8 cellular contexts compared by ENCODE assay signal in genomic region chrX:47030339-47030738, GRCh38. TPM values are rescaled to one million over a fixed set of nuclear protein-coding genes. Genes with fewer than 3 reads are reported as not detected.
DNase-seq lines count a peak whose midpoint lies in the region; ATAC-seq lines count a peak whose summit lies in the region.

No MANE protein-coding gene starts in this region.

- H3K4me3 Mint-ChIP-seq in activated CD4-positive, alpha-beta memory T cell treated with anti-CD3 and anti-CD28 coated beads, Interleukin-2, amount 10 ng/mL, durations not matched to agents 7 days and 5 days: no peak overlapping the region

- no peaks in the 10 kb centered on the region for H3K9me3 Mint-ChIP-seq in activated CD4-positive, alpha-beta memory T cell treated with anti-CD3 and anti-CD28 coated beads, Interleukin-2, amount 10 ng/mL, durations not matched to agents 7 days and 5 days

- in situ Hi-C loops in KBM-7 (cut with MboI; ENCODE audit: low pct_unique_long_range_greater_than_20kb, low sequenced_read_pairs): no loop called here

- POLR2A ChIA-PET in activated CD4-positive, alpha-beta memory T cell treated with anti-CD3 and anti-CD28 coated beads, Interleukin-2, amount 10 ng/mL, durations not matched to agents 7 days and 5 days (lab: Charles Lee): interaction anchor here (0.7 kb wide), 1 partner anchor 738 kb away, joined by 3 read pairs; no protein-coding TSS in a partner anchor

- CTCF ChIA-PET in activated CD4-positive, alpha-beta memory T cell treated with anti-CD3 and anti-CD28 coated beads, Interleukin-2, amount 10 ng/mL, durations not matched to agents 7 days and 5 days (lab: Charles Lee): interaction anchor here (1.4 kb wide), 1 partner anchor 272 kb away, joined by 5 read pairs; the partner anchor contains the start of gene SLC9A7

- H3K4me1 Mint-ChIP-seq in activated CD4-positive, alpha-beta memory T cell treated with anti-CD3 and anti-CD28 coated beads, Interleukin-2, amount 10 ng/mL, durations not matched to agents 7 days and 5 days: no peaks in the 10 kb centered on the region

- no peak for ATAC-seq in HG02840 (IDR thresholded peaks at IDR 0.05; ENCODE audit: low FRiP score, unreplicated experiment)

- H3K36me3 Mint-ChIP-seq in activated CD4-positive, alpha-beta memory T cell treated with anti-CD3 and anti-CD28 coated beads, Interleukin-2, amount 10 ng/mL, durations not matched to agents 7 days and 5 days (ENCODE audit: low read depth): no peaks in the 10 kb centered on the region

- H3K27ac Mint-ChIP-seq in activated CD4-positive, alpha-beta memory T cell treated with anti-CD3 and anti-CD28 coated beads, Interleukin-2, amount 10 ng/mL, durations not matched to agents 7 days and 5 days: no peak overlapping the region

- DNase-seq in NCI-H2081 (lab: John Stamatoyannopoulos, UW): peak; percentile 52 to 57
- no peak for DNase-seq in NCI-H2081 treated with DMSO at 0.1 percent for 48 hours (lab: John Stamatoyannopoulos, UW)
- peak; percentile 65 for DNase-seq in KBM-7
- peak; percentile 79 for DNase-seq in OCI-M1 (lab: John Stamatoyannopoulos, UW)
- DNase-seq in dermis microvascular lymphatic vessel endothelial cell (ENCODE audit: low read depth in 2 of 2): peak; percentile 55 to 63
- peak; percentile 12 for DNase-seq in mucosa of gallbladder (ENCODE audit: low spot score)
- no peak for DNase-seq in activated CD4-positive, alpha-beta memory T cell treated with anti-CD3 and anti-CD28 coated beads, Interleukin-2, amount 10 ng/mL, durations not matched to agents 7 days and 5 days

- no peaks in the 10 kb centered on the region for H3K27me3 Mint-ChIP-seq in activated CD4-positive, alpha-beta memory T cell treated with anti-CD3 and anti-CD28 coated beads, Interleukin-2, amount 10 ng/mL, durations not matched to agents 7 days and 5 days

RNA-seq across cellular contexts. Expression of gene RGN, which starts 47.9 kb away (rescaled TPM):
- total RNA-seq in dermis microvascular lymphatic vessel endothelial cell (0.26 and 0.51 TPM in 2 replicates), mucosa of gallbladder (7.6 TPM)
- total RNA-seq in activated CD4-positive, alpha-beta memory T cell treated with anti-CD3 and anti-CD28 coated beads, Interleukin-2, amount 10 ng/mL, durations not matched to agents 7 days and 5 days: not detected

Comparison
In these comparisons a context has a peak if more than half of its experiments do, and no peak if none do; other contexts are left out.
1. DNase-seq: peak in NCI-H2081 (2 of 2), KBM-7 (single experiment), OCI-M1 (single experiment), dermis microvascular lymphatic vessel endothelial cell (2 of 2) and mucosa of gallbladder (single experiment); none in NCI-H2081 treated with DMSO at 0.1 percent for 48 hours (single experiment) and activated CD4-positive, alpha-beta memory T cell treated with anti-CD3 and anti-CD28 coated beads, Interleukin-2, amount 10 ng/mL, durations not matched to agents 7 days and 5 days (single experiment).